ENCODE assay signal across 8 cellular contexts in the genomic region with DNA sequence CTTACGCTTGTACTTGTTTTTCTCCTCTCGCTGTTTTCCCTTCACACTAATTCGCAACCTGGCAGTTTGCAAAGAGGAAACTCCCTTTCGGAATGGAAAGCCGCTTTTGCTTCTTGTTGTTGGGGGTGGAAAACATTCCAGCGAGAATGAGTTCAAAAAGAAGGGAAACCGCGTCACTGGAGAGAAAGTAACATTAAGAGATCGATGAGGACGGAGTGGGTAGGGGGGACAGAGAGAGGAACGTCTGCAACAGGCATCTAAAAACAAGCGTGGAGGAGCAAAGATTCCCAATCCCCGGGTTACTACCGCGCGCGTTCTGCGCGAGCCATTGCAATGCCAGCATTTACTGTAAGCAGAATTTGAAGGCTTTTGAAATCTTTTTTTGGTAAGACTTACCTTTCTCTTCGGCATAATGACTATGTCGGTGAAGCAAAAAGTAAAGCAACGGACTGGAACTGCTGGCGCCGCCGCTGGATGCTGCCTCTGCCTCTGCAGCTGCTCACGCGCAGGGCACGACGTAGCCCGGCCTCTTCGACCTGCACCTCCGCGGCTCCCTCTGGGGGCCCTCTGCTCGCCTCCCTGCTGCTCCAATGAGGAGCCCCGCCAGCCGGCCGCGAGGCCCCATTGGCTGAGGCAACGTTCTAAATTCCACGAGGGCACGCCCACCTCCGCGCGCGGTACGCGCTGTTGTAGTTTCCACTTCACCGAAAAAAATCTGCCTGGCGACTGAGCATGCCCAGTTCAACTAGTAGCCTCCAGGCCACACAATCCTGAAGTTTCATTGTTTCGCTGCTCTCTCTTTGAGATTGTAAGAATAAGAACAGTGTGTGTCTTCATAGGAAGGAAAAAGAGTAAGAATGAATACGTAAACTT. TPM values are rescaled to one million over a fixed set of nuclear protein-coding genes. Genes with fewer than 3 reads are reported as not detected.
A peak's percentile ranks its signal among the peaks of the same experiment; 100 is the strongest.
DNase-seq lines count a peak whose midpoint lies in the region; ATAC-seq, FAIRE-seq and TF ChIP-seq lines count a peak whose summit lies in the region.

A gene (minus strand): TSS at position 533 of the 873 bp plus-strand sequence.

- TF ChIP-seq CTCF in pancreas (IDR thresholded peaks at IDR 0.05), result no peak
- peak in 1 of 2 experiments; percentile 11 for TF ChIP-seq CTCF in tibial artery (IDR thresholded peaks at IDR 0.05)

- H3K36me3 ChIP-seq in pancreas, result no peaks in the 10 kb centered on the region
- no peaks in the 10 kb centered on the region for H3K36me3 ChIP-seq in tibial artery

- whole genome bisulfite sequencing in pancreas, 2 donors, result 2% methylated on average over 51 of the region's 51 CpGs

- no peaks in the 10 kb centered on the region for H3K9me3 Mint-ChIP-seq in activated naive CD8-positive, alpha-beta T cell treated with anti-CD3 and anti-CD28 coated beads, Interleukin-2, amount 50 U/mL, for 24 hours

- H3K4me3 ChIP-seq in pancreas, result peak within 1 kb of the TSS; percentile 56 to 80 (median 62)
- H3K4me3 ChIP-seq in tibial artery, result peak within 1 kb of the TSS; percentile 64 to 72

- H3K27me3 Mint-ChIP-seq in activated naive CD8-positive, alpha-beta T cell treated with anti-CD3 and anti-CD28 coated beads, Interleukin-2, amount 50 U/mL, for 24 hours, result no peaks in the 10 kb centered on the region

- FAIRE-seq in pancreas (lab: Jason Lieb, UNC), result peak; percentile 90

- peaks cover 0 to 15% (median 5%) of the 10 kb centered on the region in 3 donors for H3K4me1 ChIP-seq in pancreas
- peaks cover 0 to 25% (median 5%) of the 10 kb centered on the region in 4 donors for H3K4me1 ChIP-seq in tibial artery

- peak; percentile 80 for TF ChIP-seq POLR2A in GM10847 (IDR thresholded peaks at IDR 0.05; ENCODE audit: extremely low read depth, insufficient read length)

- H3K4me3 Mint-ChIP-seq in activated naive CD8-positive, alpha-beta T cell treated with anti-CD3 and anti-CD28 coated beads, Interleukin-2, amount 50 U/mL, for 24 hours, result peak within 1 kb of the TSS; percentile 96

- peaks cover 27% of the 10 kb centered on the region for H3K4me1 Mint-ChIP-seq in activated naive CD8-positive, alpha-beta T cell treated with anti-CD3 and anti-CD28 coated beads, Interleukin-2, amount 50 U/mL, for 24 hours

- H3K27ac ChIP-seq in pancreas (peak within 1 kb of the TSS; percentile 66 to 90 (median 84)), tibial artery (peak within 1 kb of the TSS; percentile 85 to 86)

- no peaks in the 10 kb centered on the region for H3K9me3 ChIP-seq in pancreas
- no peaks in the 10 kb centered on the region for H3K9me3 ChIP-seq in tibial artery

- H3K27me3 ChIP-seq in pancreas, result no peaks in the 10 kb centered on the region
- no peaks in the 10 kb centered on the region for H3K27me3 ChIP-seq in tibial artery

- DNase-seq in NCI-H1105 treated with DMSO at 0.1 percent for 48 hours (lab: John Stamatoyannopoulos, UW) (peak; percentile 96), SW480 (ENCODE audit: low spot score) (peak; percentile 94), Right ventricle myocardium superior (peak; percentile 99), pancreas (peak; percentile 93 to 96 (median 94)), tibial artery (peak; percentile 95 to 98)
- DNase-seq in activated naive CD8-positive, alpha-beta T cell treated with anti-CD3 and anti-CD28 coated beads, Interleukin-2, amount 50 U/mL, for 24 hours, result peak; percentile 91

- intact Hi-C loops in Right ventricle myocardium superior (cut with DNase I), result loop anchor here (5.0 kb wide), 1 partner anchor 157 kb away; a partner anchor contains a TSS
- intact Hi-C loops in pancreas (cut with DNase I), result no loop called here
- intact Hi-C loops in tibial artery (cut with DNase I; ENCODE audit: low total_unique reads), result loop anchor here (5.0 kb wide), 1 partner anchor 157 kb away; a partner anchor contains a TSS

- peak within 1 kb of the TSS; percentile 88 for H3K27ac Mint-ChIP-seq in activated naive CD8-positive, alpha-beta T cell treated with anti-CD3 and anti-CD28 coated beads, Interleukin-2, amount 50 U/mL, for 24 hours

- peak; percentile 96 for ATAC-seq in HG02642 (IDR thresholded peaks at IDR 0.05; ENCODE audit: poor library complexity, unreplicated experiment)
- peak; percentile 98 for ATAC-seq in activated naive CD8-positive, alpha-beta T cell treated with anti-CD3 and anti-CD28 coated beads, Interleukin-2, amount 50 U/mL, for 24 hours
- peak; percentile 97 for ATAC-seq in Right ventricle myocardium superior (ENCODE audit: poor library complexity)
- peak; percentile 92 to 97 (median 94) for ATAC-seq in pancreas

- peaks cover 5% of the 10 kb centered on the region for H3K36me3 Mint-ChIP-seq in activated naive CD8-positive, alpha-beta T cell treated with anti-CD3 and anti-CD28 coated beads, Interleukin-2, amount 50 U/mL, for 24 hours (ENCODE audit: low read depth)

RNA-seq across cellular contexts. Expression of the gene that starts here (rescaled TPM):
- total RNA-seq in Right ventricle myocardium superior (148 TPM), pancreas (10 to 100 TPM; 19.1 to 46.8 (median 27.8) TPM)
- polyA plus RNA-seq in pancreas, result 100 to 1,000 TPM in 1 of 2 donors, 10 to 100 TPM in 1; 77.9 to 134 TPM

Comparison
In these comparisons a context has a peak if more than half of its experiments do, and no peak if none do; other contexts are left out.
1. Peak in every context shown above with its lines: DNase-seq, ATAC-seq, H3K4me3 ChIP-seq and H3K27ac ChIP-seq.
2. intact Hi-C loops: an anchor here in Right ventricle myocardium superior (5.0 kb wide) and tibial artery (5.0 kb wide); none called in pancreas.